23 cellular contexts compared by ENCODE assay signal in genomic region chr13:107117327-107118012, GRCh38.
A peak's percentile ranks its signal among the peaks of the same experiment; 100 is the strongest.
DNase-seq lines count a peak whose midpoint lies in the region; ATAC-seq and TF ChIP-seq lines count a peak whose summit lies in the region.
"Had no signal": no experiment of that assay in that cellular context is flagged by ENCODE, and none has a peak within 500 bp of the region (broad histone marks: within the 10 kb centered on the region; RNA-seq: fewer than 3 reads in every experiment).

No MANE protein-coding gene starts in this region.

- DNase-seq in HFFc6 (no peak), amniotic epithelial cell (ENCODE audit: low read depth) (peak; percentile 52), kidney tubule cell (ENCODE audit: low spot score) (peak; percentile 58), cerebellar nuclear complex (lab: John Stamatoyannopoulos, UW) (no peak)
- no peak for DNase-seq in stimulated activated CD4-positive, alpha-beta T cell treated with anti-CD3 and anti-CD28 coated beads, Interleukin-4, amount 100 ng/mL, for 1 hour
- no peak for DNase-seq in activated CD4-positive, alpha-beta T cell treated with anti-CD3 and anti-CD28 coated beads, Interleukin-2, amount 10 ng/mL, durations not matched to agents 24 days and 14 days
- DNase-seq: activated naive CD4-positive, alpha-beta T cell treated with anti-CD3 and anti-CD28 coated beads, Interleukin-2, amount 10 ng/mL, durations not matched to agents 7 days and 5 days; activated T-cell treated with anti-CD3 and anti-CD28 coated beads, Interleukin-2, amount 50 U/mL, for 48 hours; amygdala; CD4-positive, alpha-beta memory T cell; central memory CD4-positive, alpha-beta T cell; dermis blood vessel endothelial cell; DMS 273 treated with DMSO at 0.1 percent for 48 hours; GF-D8; GOT3; mammary epithelial cell; NCI-H1092 treated with DMSO at 0.1 percent for 48 hours; NCI-H2081; transverse colon had no signal

- no peak for ATAC-seq in GM21619 (IDR thresholded peaks at IDR 0.05; ENCODE audit: unreplicated experiment)

- TF ChIP-seq CTCF in HFFc6 (IDR thresholded peaks at IDR 0.05): no peak

- no peak overlapping the region for H3K9ac ChIP-seq in BLaER1

- peaks cover 50% of the 10 kb centered on the region for H3K4me1 ChIP-seq in BLaER1

- no peaks in the 10 kb centered on the region for H3K27me3 ChIP-seq in BLaER1
- H3K27me3 ChIP-seq: transverse colon had no signal

- H4K20me1 ChIP-seq in BLaER1: no peaks in the 10 kb centered on the region

- no peaks in the 10 kb centered on the region; the same call in 1 of the 2 replicates for H3K27me3 Mint-ChIP-seq in HFFc6 (ENCODE audit: insufficient read depth)
- no peaks in the 10 kb centered on the region for H3K27me3 Mint-ChIP-seq in activated CD4-positive, alpha-beta T cell treated with anti-CD3 and anti-CD28 coated beads, Interleukin-2, amount 10 ng/mL, durations not matched to agents 24 days and 14 days
- H3K27me3 Mint-ChIP-seq: activated naive CD4-positive, alpha-beta T cell treated with anti-CD3 and anti-CD28 coated beads, Interleukin-2, amount 10 ng/mL, durations not matched to agents 7 days and 5 days had no signal

- H3K4me3 ChIP-seq in BLaER1: no peak overlapping the region
- H3K4me3 ChIP-seq: transverse colon had no signal

- H3K36me3 Mint-ChIP-seq in HFFc6 (ENCODE audit: low read depth): no peaks in the 10 kb centered on the region
- H3K36me3 Mint-ChIP-seq in activated CD4-positive, alpha-beta T cell treated with anti-CD3 and anti-CD28 coated beads, Interleukin-2, amount 10 ng/mL, durations not matched to agents 24 days and 14 days (ENCODE audit: low read depth): no peaks in the 10 kb centered on the region
- H3K36me3 Mint-ChIP-seq: activated naive CD4-positive, alpha-beta T cell treated with anti-CD3 and anti-CD28 coated beads, Interleukin-2, amount 10 ng/mL, durations not matched to agents 7 days and 5 days; CD4-positive, alpha-beta memory T cell had no signal

- no peak overlapping the region for H3K4me3 Mint-ChIP-seq in HFFc6
- no peak overlapping the region for H3K4me3 Mint-ChIP-seq in activated CD4-positive, alpha-beta T cell treated with anti-CD3 and anti-CD28 coated beads, Interleukin-2, amount 10 ng/mL, durations not matched to agents 24 days and 14 days
- H3K4me3 Mint-ChIP-seq: activated naive CD4-positive, alpha-beta T cell treated with anti-CD3 and anti-CD28 coated beads, Interleukin-2, amount 10 ng/mL, durations not matched to agents 7 days and 5 days had no signal

- H3K4me1 Mint-ChIP-seq in HFFc6 (ENCODE audit: low read depth): peaks cover 15% of the 10 kb centered on the region; the same call in 1 of the 2 replicates
- no peaks in the 10 kb centered on the region for H3K4me1 Mint-ChIP-seq in activated CD4-positive, alpha-beta T cell treated with anti-CD3 and anti-CD28 coated beads, Interleukin-2, amount 10 ng/mL, durations not matched to agents 24 days and 14 days
- H3K4me1 Mint-ChIP-seq: activated naive CD4-positive, alpha-beta T cell treated with anti-CD3 and anti-CD28 coated beads, Interleukin-2, amount 10 ng/mL, durations not matched to agents 7 days and 5 days; CD4-positive, alpha-beta memory T cell had no signal

- H3K27ac Mint-ChIP-seq in HFFc6: peak overlapping the region; percentile 43; the same call in 1 of the 2 replicates
- no peak overlapping the region for H3K27ac Mint-ChIP-seq in activated CD4-positive, alpha-beta T cell treated with anti-CD3 and anti-CD28 coated beads, Interleukin-2, amount 10 ng/mL, durations not matched to agents 24 days and 14 days
- H3K27ac Mint-ChIP-seq: activated naive CD4-positive, alpha-beta T cell treated with anti-CD3 and anti-CD28 coated beads, Interleukin-2, amount 10 ng/mL, durations not matched to agents 7 days and 5 days; progenitor cell of endocrine pancreas had no signal

- H3K36me3 ChIP-seq in BLaER1: peaks cover 43% of the 10 kb centered on the region
- H3K36me3 ChIP-seq: transverse colon had no signal

- 0 out of 2 replicates have a peak overlapping the region, but pooled peaks have one; percentile 16 for H3K27ac ChIP-seq in BLaER1
- H3K27ac ChIP-seq: HL-60, transverse colon had no signal

- no peak overlapping the region for H3K4me2 ChIP-seq in BLaER1

- intact Hi-C loops in activated CD4-positive, alpha-beta T cell treated with anti-CD3 and anti-CD28 coated beads, Interleukin-2, amount 10 ng/mL, durations not matched to agents 24 days and 14 days (cut with micrococcal nuclease): no loop called here

- peaks cover 10% of the 10 kb centered on the region; the same call in 1 of the 2 replicates for H3K9me3 Mint-ChIP-seq in HFFc6
- H3K9me3 Mint-ChIP-seq in activated CD4-positive, alpha-beta T cell treated with anti-CD3 and anti-CD28 coated beads, Interleukin-2, amount 10 ng/mL, durations not matched to agents 24 days and 14 days: no peaks in the 10 kb centered on the region
- H3K9me3 Mint-ChIP-seq: activated naive CD4-positive, alpha-beta T cell treated with anti-CD3 and anti-CD28 coated beads, Interleukin-2, amount 10 ng/mL, durations not matched to agents 7 days and 5 days had no signal

- peaks cover 44% of the 10 kb centered on the region for H3K9me3 ChIP-seq in BLaER1
- H3K9me3 ChIP-seq: transverse colon had no signal

Comparison
In these comparisons a context has a peak if more than half of its experiments do, and no peak if none do; other contexts are left out.
1. DNase-seq: peak in amniotic epithelial cell (single experiment) and kidney tubule cell (single experiment); none in HFFc6 (single experiment), stimulated activated CD4-positive, alpha-beta T cell treated with anti-CD3 and anti-CD28 coated beads, Interleukin-4, amount 100 ng/mL, for 1 hour (single experiment), cerebellar nuclear complex (0 of 2) and activated CD4-positive, alpha-beta T cell treated with anti-CD3 and anti-CD28 coated beads, Interleukin-2, amount 10 ng/mL, durations not matched to agents 24 days and 14 days (single experiment).